Comparison of ENCODE assay signal across 16 cellular contexts in genomic region chr13:76009491-76009890, GRCh38.
DNase-seq lines count a peak whose midpoint lies in the region; ATAC-seq, FAIRE-seq and TF ChIP-seq lines count a peak whose summit lies in the region.
"Had no signal": no experiment of that assay in that cellular context is flagged by ENCODE, and none has a peak within 500 bp of the region (broad histone marks: within the 10 kb centered on the region; RNA-seq: fewer than 3 reads in every experiment).

No MANE protein-coding gene starts in this region.

- FAIRE-seq in A549 (lab: Jason Lieb, UNC) = no peak

- no peaks in the 10 kb centered on the region for H3K36me3 Mint-ChIP-seq in chondrocyte (ENCODE audit: low read depth)
- H3K36me3 Mint-ChIP-seq: activated CD4-positive, alpha-beta memory T cell treated with anti-CD3 and anti-CD28 coated beads for 36 hours had no signal

- H3K9me3 Mint-ChIP-seq in chondrocyte (ENCODE audit: low read depth) = no peaks in the 10 kb centered on the region
- H3K9me3 Mint-ChIP-seq: activated CD4-positive, alpha-beta memory T cell treated with anti-CD3 and anti-CD28 coated beads for 36 hours; HFFc6 had no signal

- DNase-seq in A549 (ENCODE audit: low read depth in 1 of 2, low spot score in 1 of 2) (peak; percentile 2 to 75), chondrocyte (ENCODE audit: low spot score) (no peak), NCI-H1417 treated with DMSO at 0.1 percent for 48 hours (lab: John Stamatoyannopoulos, UW) (no peak)
- DNase-seq: activated CD4-positive, alpha-beta memory T cell treated with anti-CD3 and anti-CD28 coated beads for 36 hours; activated gamma-delta T cell; caudate nucleus; HFFc6; NCI-H1048; NCI-H510A had no signal

- 0 out of 5 replicates have a peak, but pooled peaks of 1 of the 2 experiments have one; percentile 6 for TF ChIP-seq RAD21 in A549 (conservative IDR thresholded peaks at IDR 0.05 in 1 of 2, IDR thresholded peaks at IDR 0.05 in 1 of 2)

- peaks cover 53% of the 10 kb centered on the region for H3K4me1 Mint-ChIP-seq in chondrocyte (ENCODE audit: low read depth)

- 0% methylated on average over 1 of the region's 1 CpG for WGBS in A549 (ENCODE audit: missing lambda C conversion rate)

- peak overlapping the region; percentile 71 for H3K27ac Mint-ChIP-seq in chondrocyte (ENCODE audit: unreplicated experiment)
- H3K27ac Mint-ChIP-seq: activated CD4-positive, alpha-beta memory T cell treated with anti-CD3 and anti-CD28 coated beads for 36 hours; HFFc6 had no signal

- CTCF ChIA-PET in A549 (lab: Yijun Ruan, JAX) = no interaction called here

- H3K4me3 ChIP-seq in A549 = no peak overlapping the region
- H3K4me3 ChIP-seq: thoracic aorta had no signal

- TF ChIP-seq CTCF in A549 (IDR thresholded peaks at IDR 0.05) = no peak
- TF ChIP-seq CTCF in chondrocyte (IDR thresholded peaks at IDR 0.05) = no peak

- TF ChIP-seq EP300 in A549 (IDR thresholded peaks at IDR 0.05) = no peak

- H3K4me1 ChIP-seq in A549 = peaks cover 37% of the 10 kb centered on the region

- peak overlapping the region; percentile 49 to 77; a peak in 3 of 6 replicates for H3K27ac ChIP-seq in A549
- H3K27ac ChIP-seq: RWPE1, thoracic aorta had no signal

- no peaks in the 10 kb centered on the region for H3K9me3 ChIP-seq in A549
- H3K9me3 ChIP-seq: thoracic aorta had no signal

- ATAC-seq in A549 = peak; percentile 71 to 84
- peak; percentile 85 for ATAC-seq in GM19463 (IDR thresholded peaks at IDR 0.05; ENCODE audit: unreplicated experiment)
- peak; percentile 75 for ATAC-seq in HG03457 (IDR thresholded peaks at IDR 0.05; ENCODE audit: unreplicated experiment)
- ATAC-seq in GM21723 (IDR thresholded peaks at IDR 0.05; ENCODE audit: unreplicated experiment) = no peak
- no peak for ATAC-seq in HG02840 (IDR thresholded peaks at IDR 0.05; ENCODE audit: low FRiP score, unreplicated experiment)
- no peak for ATAC-seq in GM21825 (IDR thresholded peaks at IDR 0.05; ENCODE audit: unreplicated experiment)

- no peak overlapping the region for H3K4me3 Mint-ChIP-seq in chondrocyte (ENCODE audit: unreplicated experiment)
- H3K4me3 Mint-ChIP-seq: activated CD4-positive, alpha-beta memory T cell treated with anti-CD3 and anti-CD28 coated beads for 36 hours; HFFc6 had no signal

- H3K27me3 Mint-ChIP-seq in chondrocyte (ENCODE audit: low read depth) = no peaks in the 10 kb centered on the region

- POLR2A ChIA-PET in A549 (lab: Yijun Ruan, JAX) = no interaction called here

- peak overlapping the region; percentile 59 for H3K4me2 ChIP-seq in A549

- no peak for TF ChIP-seq POLR2A in A549 (IDR thresholded peaks at IDR 0.05; ENCODE audit: low read length)

TF ChIP-seq in A549, 52 proteins besides CTCF, POLR2A, EP300 and RAD21:
- TF ChIP-seq, protein P1, sequence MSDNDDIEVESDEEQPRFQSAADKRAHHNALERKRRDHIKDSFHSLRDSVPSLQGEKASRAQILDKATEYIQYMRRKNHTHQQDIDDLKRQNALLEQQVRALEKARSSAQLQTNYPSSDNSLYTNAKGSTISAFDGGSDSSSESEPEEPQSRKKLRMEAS (IDR thresholded peaks at IDR 0.05) = no peak
- TF ChIP-seq JUN (IDR thresholded peaks at IDR 0.05) (0 out of 5 replicates have a peak, but pooled peaks of 1 of the 2 experiments have one; percentile 15), CBX8 (IDR thresholded peaks at IDR 0.05) (no peak), HOXB5 (CRISPR knock-in tag; IDR thresholded peaks at IDR 0.05) (no peak), FOSL2 (IDR thresholded peaks at IDR 0.05) (peak; percentile 39; the same call in 1 of the 2 replicates), FOSL2 (CRISPR knock-in tag; IDR thresholded peaks at IDR 0.05) (peak; percentile 76), GATA3 (IDR thresholded peaks at IDR 0.05; ENCODE audit: borderline replicate concordance) (peak; percentile 49; the same call in 1 of the 2 replicates), SMC3 (IDR thresholded peaks at IDR 0.05) (no peak), JUNB (IDR thresholded peaks at IDR 0.05) (peak; percentile 50)

Comparison
In these comparisons a context has a peak if more than half of its experiments do, and no peak if none do; other contexts are left out.
1. ATAC-seq: peak in A549 (2 of 2), GM19463 (single experiment) and HG03457 (single experiment); none in GM21723 (single experiment), HG02840 (single experiment) and GM21825 (single experiment).
2. DNase-seq: peak in A549 (2 of 2); none in chondrocyte (single experiment) and NCI-H1417 treated with DMSO at 0.1 percent for 48 hours (single experiment).